ENCODE assay signal across 26 cellular contexts in the genomic region with DNA sequence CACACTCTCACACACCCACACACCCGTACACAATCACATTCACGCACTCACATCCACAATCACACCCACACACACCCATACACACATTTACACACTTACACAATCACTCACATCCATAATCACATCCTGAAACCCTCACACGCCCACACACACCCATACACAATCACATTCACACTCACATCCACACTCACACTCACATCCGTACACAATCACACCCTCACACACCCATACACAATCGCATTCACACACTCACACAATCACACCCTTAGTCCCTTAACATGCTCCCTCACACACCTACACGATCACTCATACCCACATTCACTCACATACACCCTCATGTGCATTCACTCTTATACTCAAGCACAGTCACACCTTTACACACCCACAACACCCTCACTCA.
"Had no signal": no experiment of that assay in that cellular context is flagged by ENCODE, and none has a peak within 500 bp of the region (broad histone marks: within the 10 kb centered on the region; RNA-seq: fewer than 3 reads in every experiment).

No MANE protein-coding gene starts in this region.

- H3K27me3 ChIP-seq: MG63 had no signal

- FAIRE-seq: astrocyte had no signal

- ATAC-seq: activated naive CD4-positive, alpha-beta T cell treated with anti-CD3 and anti-CD28 coated beads, Interleukin-2, amount 50 U/mL, for 72 hours; activated naive CD8-positive, alpha-beta T cell treated with anti-CD3 and anti-CD28 coated beads, Interleukin-2, amount 50 U/mL, for 24 hours; activated T-cell treated with anti-CD3 and anti-CD28 coated beads, Interleukin-2, amount 50 U/mL, for 4 hours; Panc1 had no signal

- H3K9me3 ChIP-seq: MG63 had no signal

- H3K4me3 ChIP-seq: MG63 had no signal

- DNase-seq: activated CD4-positive, alpha-beta T cell treated with anti-CD3 and anti-CD28 coated beads for 48 hours; activated CD4-positive, alpha-beta T cell treated with anti-CD3 and anti-CD28 coated beads, Interleukin-2, amount 50 U/mL, for 4 hours; activated CD4-positive, CD25-positive, alpha-beta regulatory T cell treated with anti-CD3 and anti-CD28 coated beads, Interleukin-2, amount 50 U/mL, for 72 hours; activated CD8-positive, alpha-beta memory T cell treated with anti-CD3 and anti-CD28 coated beads for 24 hours; activated effector memory CD4-positive, alpha-beta T cell treated with anti-CD3 and anti-CD28 coated beads, Interleukin-2, amount 50 U/mL, for 16 hours; activated naive CD4-positive, alpha-beta T cell treated with Interleukin-2 at 50 U/mL for 16 hours; activated naive CD8-positive, alpha-beta T cell treated with anti-CD3 and anti-CD28 coated beads, Interleukin-2, amount 50 U/mL, for 24 hours; activated T-cell treated with anti-CD3 and anti-CD28 coated beads, Interleukin-2, amount 50 U/mL, for 4 hours; amniotic stem cell; MG63; MV-4-11; NCI-H1092 treated with DMSO at 0.1 percent for 48 hours; NCI-H1417 treated with DMSO at 0.1 percent for 48 hours; NCI-H1694; NCI-H2029; NCI-H2107; NCI-H2171 treated with DMSO at 0.1 percent for 48 hours; NCI-H226; NCI-H526 treated with DMSO at 0.1 percent for 48 hours; NK-92 treated with Interleukin-12 subunit alpha and Interleukin-12 subunit beta, amount 100 ng/mL, for 24 hours; OCI-M1; RPMI8226; SHP77 treated with DMSO at 0.1 percent for 48 hours had no signal
